Comparison of ENCODE assay signal across 8 cellular contexts in the genomic region with DNA sequence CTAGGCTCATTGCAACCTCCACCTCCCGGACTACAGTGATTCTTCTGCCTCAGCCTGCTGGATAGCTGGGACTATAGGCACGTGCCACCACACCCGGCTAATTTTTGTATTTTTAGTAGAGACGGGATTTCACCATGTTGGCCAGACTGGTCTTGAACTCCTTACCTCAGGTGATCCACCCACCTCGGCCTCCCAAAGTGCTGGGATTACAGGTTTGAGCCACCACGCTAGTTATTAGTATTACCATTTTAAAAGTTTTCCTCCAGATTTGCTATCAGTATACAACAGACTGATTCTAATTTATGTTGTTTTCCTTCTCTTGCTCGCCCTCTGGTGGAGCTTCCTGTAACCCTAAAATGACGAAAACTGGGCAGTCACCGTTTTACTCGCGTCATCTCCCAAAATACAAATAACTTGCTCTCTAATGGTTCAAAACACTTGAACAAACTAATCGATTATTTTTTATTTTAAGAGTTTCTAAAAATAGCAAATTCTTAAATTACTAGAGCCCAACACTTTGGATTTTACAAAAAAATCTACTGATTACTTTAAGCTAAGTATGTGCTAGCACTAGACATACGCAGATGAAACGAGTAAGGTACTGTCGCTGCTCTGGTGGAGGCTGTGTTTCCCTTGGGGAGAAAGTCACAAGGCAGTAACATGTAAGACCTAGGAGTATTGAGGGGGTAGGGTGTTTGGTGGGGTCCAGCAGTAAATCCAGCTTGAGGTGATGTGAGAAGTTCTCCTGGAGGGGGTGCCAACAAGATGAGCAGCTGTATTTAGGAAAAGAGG.
DNase-seq lines count a peak whose midpoint lies in the region; ATAC-seq and TF ChIP-seq lines count a peak whose summit lies in the region.

No MANE protein-coding gene starts in this region.

- H3K27me3 ChIP-seq in BLaER1, result no peaks in the 10 kb centered on the region
- no peaks in the 10 kb centered on the region for H3K27me3 ChIP-seq in NT2/D1 (ENCODE audit: insufficient read depth, insufficient read length)
- H3K27me3 ChIP-seq in esophagus muscularis mucosa, result no peaks in the 10 kb centered on the region
- H3K27me3 ChIP-seq in stomach smooth muscle (ENCODE audit: control insufficient read depth in 1 of 2, insufficient read depth in 2 of 2, low read length in 2 of 2), result no peaks in the 10 kb centered on the region

- no peak overlapping the region for H3K9ac ChIP-seq in BLaER1
- H3K9ac ChIP-seq in NT2/D1 (ENCODE audit: insufficient read length, low read depth), result no peak overlapping the region
- peak overlapping the region in 1 of 2 donors; percentile 47 for H3K9ac ChIP-seq in stomach smooth muscle (ENCODE audit: low read length in 2 of 2)

- ATAC-seq in GM18873 (IDR thresholded peaks at IDR 0.05; ENCODE audit: low FRiP score, unreplicated experiment) (peak; percentile 77), HG03342 (IDR thresholded peaks at IDR 0.05; ENCODE audit: unreplicated experiment) (peak; percentile 72)
- peak; percentile 79 to 86 for ATAC-seq in natural killer cell treated with Interleukin-12 subunit alpha and Interleukin-12 subunit beta and Interleukin-15 and Interleukin-18, amount 100 ng/mL, for 72 hours

- intact Hi-C loops in esophagus muscularis mucosa (cut with DNase I), result loop anchor here (2.0 to 10.0 kb wide), 2 partner anchors 53 to 103 kb away; no protein-coding TSS in a partner anchor

- no peaks in the 10 kb centered on the region for H3K9me3 Mint-ChIP-seq in natural killer cell treated with Interleukin-12 subunit alpha and Interleukin-12 subunit beta and Interleukin-15 and Interleukin-18, amount 100 ng/mL, for 72 hours

- no peaks in the 10 kb centered on the region for H3K4me1 ChIP-seq in BLaER1
- H3K4me1 ChIP-seq in NT2/D1 (ENCODE audit: insufficient read depth, insufficient read length), result no peaks in the 10 kb centered on the region
- peaks cover 0 to 10% (median 3%) of the 10 kb centered on the region in 4 donors for H3K4me1 ChIP-seq in esophagus muscularis mucosa
- peaks cover 2% of the 10 kb centered on the region for H3K4me1 ChIP-seq in stomach smooth muscle (ENCODE audit: control insufficient read depth, insufficient read depth, low read length)

- TF ChIP-seq CTCF in esophagus muscularis mucosa (IDR thresholded peaks at IDR 0.05), result peak; percentile 56 to 78 (median 75)

- no peaks in the 10 kb centered on the region for H3K27me3 Mint-ChIP-seq in natural killer cell treated with Interleukin-12 subunit alpha and Interleukin-12 subunit beta and Interleukin-15 and Interleukin-18, amount 100 ng/mL, for 72 hours

- no peaks in the 10 kb centered on the region for H3K36me3 ChIP-seq in BLaER1
- H3K36me3 ChIP-seq in NT2/D1 (ENCODE audit: insufficient read depth, insufficient read length, low read length), result no peaks in the 10 kb centered on the region
- no peaks in the 10 kb centered on the region for H3K36me3 ChIP-seq in esophagus muscularis mucosa
- H3K36me3 ChIP-seq in stomach smooth muscle (ENCODE audit: control insufficient read depth in 2 of 2, insufficient read depth in 2 of 2, low read length in 2 of 2), result peaks cover 0 to under 1% of the 10 kb centered on the region in 2 donors

- H3K27ac Mint-ChIP-seq in natural killer cell treated with Interleukin-12 subunit alpha and Interleukin-12 subunit beta and Interleukin-15 and Interleukin-18, amount 100 ng/mL, for 72 hours, result peak overlapping the region; percentile 54 to 87

- no peaks in the 10 kb centered on the region for H3K36me3 Mint-ChIP-seq in natural killer cell treated with Interleukin-12 subunit alpha and Interleukin-12 subunit beta and Interleukin-15 and Interleukin-18, amount 100 ng/mL, for 72 hours

- DNase-seq in NT2/D1 (ENCODE audit: low read depth, low spot score), result peak; percentile 18
- peak; percentile 48 for DNase-seq in activated T-cell treated with anti-CD3 and anti-CD28 coated beads for 24 hours (ENCODE audit: low read depth)
- no peak for DNase-seq in esophagus muscularis mucosa (ENCODE audit: extremely low spot score)
- DNase-seq in natural killer cell treated with Interleukin-12 subunit alpha and Interleukin-12 subunit beta and Interleukin-15 and Interleukin-18, amount 100 ng/mL, for 72 hours (ENCODE audit: low spot score), result peak; percentile 73

- no peaks in the 10 kb centered on the region for H4K20me1 ChIP-seq in BLaER1

- TF ChIP-seq POLR2A in esophagus muscularis mucosa (IDR thresholded peaks at IDR 0.05; ENCODE audit: low read depth), result no peak

- H3K4me2 ChIP-seq in BLaER1, result peak overlapping the region; percentile 62

- peaks cover 11 to 12% of the 10 kb centered on the region in 2 donors for H3K4me1 Mint-ChIP-seq in natural killer cell treated with Interleukin-12 subunit alpha and Interleukin-12 subunit beta and Interleukin-15 and Interleukin-18, amount 100 ng/mL, for 72 hours (ENCODE audit: low read depth in 2 of 2)

- H3K4me3 ChIP-seq in BLaER1, result peak overlapping the region; percentile 35; the same call in 1 of the 2 replicates
- H3K4me3 ChIP-seq in NT2/D1 (ENCODE audit: insufficient read length, low read depth), result no peak overlapping the region
- peak overlapping the region; percentile 20 to 33 (median 28) for H3K4me3 ChIP-seq in esophagus muscularis mucosa
- H3K4me3 ChIP-seq in stomach smooth muscle (ENCODE audit: low read length in 2 of 2), result peak overlapping the region; percentile 55 to 58

- H3K4me3 Mint-ChIP-seq in natural killer cell treated with Interleukin-12 subunit alpha and Interleukin-12 subunit beta and Interleukin-15 and Interleukin-18, amount 100 ng/mL, for 72 hours, result peak overlapping the region; percentile 30

- no peak for TF ChIP-seq EP300 in esophagus muscularis mucosa (IDR thresholded peaks at IDR 0.05)

- H3K9me3 ChIP-seq in BLaER1 (peaks cover 6% of the 10 kb centered on the region; the same call in 1 of the 2 replicates), NT2/D1 (ENCODE audit: insufficient read depth, low read length) (no peaks in the 10 kb centered on the region), esophagus muscularis mucosa (peaks cover 0 to 10% (median 3%) of the 10 kb centered on the region in 4 donors), stomach smooth muscle (ENCODE audit: control insufficient read depth in 2 of 2, low read length in 2 of 2) (peaks cover 0 to 3% of the 10 kb centered on the region in 2 donors)

- WGBS in esophagus muscularis mucosa, result 43% methylated on average over 15 of the region's 15 CpGs

- no peak overlapping the region for H3K27ac ChIP-seq in BLaER1
- peak overlapping the region in 2 of 4 donors; percentile 17 to 24 for H3K27ac ChIP-seq in esophagus muscularis mucosa (replicated peaks in 1 of 4)
- H3K27ac ChIP-seq in stomach smooth muscle (ENCODE audit: low read length), result no peak overlapping the region
